ENCODE assay signal across 1 cellular context in genomic region chr6:43570876-43571441, GRCh38.
TF ChIP-seq lines count a peak whose summit lies in the region.

No MANE protein-coding gene starts in this region.

TF ChIP-seq in HEK293, 187 proteins besides CTCF, POLR2A, EP300 and RAD21 (continued from another document and continues in another):
- no peak for TF ChIP-seq ZNF610 (tag by site-specific recombination; IDR thresholded peaks at IDR 0.05; ENCODE audit: borderline replicate concordance)
- no peak for TF ChIP-seq ZNF600 (tag by site-specific recombination; IDR thresholded peaks at IDR 0.05)
- TF ChIP-seq ZNF112 (tag by site-specific recombination; IDR thresholded peaks at IDR 0.05), result no peak
- TF ChIP-seq, protein P1, sequence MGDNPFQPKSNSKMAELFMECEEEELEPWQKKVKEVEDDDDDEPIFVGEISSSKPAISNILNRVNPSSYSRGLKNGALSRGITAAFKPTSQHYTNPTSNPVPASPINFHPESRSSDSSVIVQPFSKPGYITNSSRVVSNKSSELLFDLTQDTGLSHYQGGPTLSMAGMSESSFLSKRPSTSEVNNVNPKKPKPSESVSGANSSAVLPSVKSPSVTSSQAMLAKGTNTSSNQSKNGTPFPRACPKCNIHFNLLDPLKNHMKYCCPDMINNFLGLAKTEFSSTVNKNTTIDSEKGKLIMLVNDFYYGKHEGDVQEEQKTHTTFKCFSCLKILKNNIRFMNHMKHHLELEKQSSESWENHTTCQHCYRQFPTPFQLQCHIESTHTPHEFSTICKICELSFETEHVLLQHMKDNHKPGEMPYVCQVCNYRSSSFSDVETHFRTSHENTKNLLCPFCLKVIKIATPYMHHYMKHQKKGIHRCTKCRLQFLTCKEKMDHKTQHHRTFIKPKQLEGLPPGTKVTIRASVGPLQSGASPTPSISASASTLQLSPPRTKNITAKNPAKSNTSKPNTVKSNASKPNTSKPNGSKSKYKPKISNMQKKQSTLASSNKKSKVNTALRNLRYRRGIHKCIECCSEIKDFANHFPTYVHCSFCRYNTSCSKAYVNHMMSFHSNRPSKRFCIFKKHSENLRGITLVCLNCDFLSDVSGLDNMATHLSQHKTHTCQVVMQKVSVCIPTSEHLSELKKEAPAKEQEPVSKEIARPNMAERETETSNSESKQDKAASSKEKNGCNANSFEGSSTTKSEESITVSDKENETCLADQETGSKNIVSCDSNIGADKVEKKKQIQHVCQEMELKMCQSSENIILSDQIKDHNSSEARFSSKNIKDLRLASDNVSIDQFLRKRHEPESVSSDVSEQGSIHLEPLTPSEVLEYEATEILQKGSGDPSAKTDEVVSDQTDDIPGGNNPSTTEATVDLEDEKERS (tag by site-specific recombination; IDR thresholded peaks at IDR 0.05), result no peak
- TF ChIP-seq ZSCAN4 (tag by site-specific recombination; IDR thresholded peaks at IDR 0.05), result no peak
- TF ChIP-seq ZNF398 (tag by site-specific recombination; IDR thresholded peaks at IDR 0.05), result 0 out of 2 replicates have a peak, but pooled peaks have one; percentile 17
- no peak for TF ChIP-seq ZNF175 (tag by site-specific recombination; IDR thresholded peaks at IDR 0.05)
- no peak for TF ChIP-seq YY1 (tag by site-specific recombination; IDR thresholded peaks at IDR 0.05)
- TF ChIP-seq ZEB2 (tag by site-specific recombination; IDR thresholded peaks at IDR 0.05), result peak; percentile 78; the same call in 1 of the 2 replicates
- no peak for TF ChIP-seq SALL2 (tag by site-specific recombination; IDR thresholded peaks at IDR 0.05; ENCODE audit: borderline replicate concordance)
- TF ChIP-seq ZNF48 (tag by site-specific recombination; IDR thresholded peaks at IDR 0.05), result no peak
- no peak for TF ChIP-seq ZNF549 (tag by site-specific recombination; IDR thresholded peaks at IDR 0.05)
- TF ChIP-seq PRDM1 (tag by site-specific recombination; IDR thresholded peaks at IDR 0.05), result peak; percentile 73
- TF ChIP-seq ZNF155 (tag by site-specific recombination; IDR thresholded peaks at IDR 0.05), result no peak
- TF ChIP-seq ZNF221 (tag by site-specific recombination; IDR thresholded peaks at IDR 0.05; ENCODE audit: borderline replicate concordance), result no peak
- no peak for TF ChIP-seq ZNF202 (tag by site-specific recombination; IDR thresholded peaks at IDR 0.05; ENCODE audit: borderline replicate concordance)
- TF ChIP-seq ZNF548 (tag by site-specific recombination; IDR thresholded peaks at IDR 0.05), result no peak
- TF ChIP-seq ZNF266 (tag by site-specific recombination; IDR thresholded peaks at IDR 0.05; ENCODE audit: low read depth), result no peak
- no peak for TF ChIP-seq MZF1 (tag by site-specific recombination; IDR thresholded peaks at IDR 0.05; ENCODE audit: borderline replicate concordance)
- TF ChIP-seq ZNF513 (tag by site-specific recombination; IDR thresholded peaks at IDR 0.05), result no peak
- no peak for TF ChIP-seq ZNF362 (tag by site-specific recombination; IDR thresholded peaks at IDR 0.05)
- TF ChIP-seq ZNF518A (tag by site-specific recombination; conservative IDR thresholded peaks at IDR 0.05; ENCODE audit: low read depth), result no peak
- peak; percentile 48; the same call in 1 of the 2 replicates for TF ChIP-seq ZNF394 (tag by site-specific recombination; IDR thresholded peaks at IDR 0.05; ENCODE audit: borderline replicate concordance)
- no peak for TF ChIP-seq ZNF350 (tag by site-specific recombination; IDR thresholded peaks at IDR 0.05)
- TF ChIP-seq, protein P2, sequence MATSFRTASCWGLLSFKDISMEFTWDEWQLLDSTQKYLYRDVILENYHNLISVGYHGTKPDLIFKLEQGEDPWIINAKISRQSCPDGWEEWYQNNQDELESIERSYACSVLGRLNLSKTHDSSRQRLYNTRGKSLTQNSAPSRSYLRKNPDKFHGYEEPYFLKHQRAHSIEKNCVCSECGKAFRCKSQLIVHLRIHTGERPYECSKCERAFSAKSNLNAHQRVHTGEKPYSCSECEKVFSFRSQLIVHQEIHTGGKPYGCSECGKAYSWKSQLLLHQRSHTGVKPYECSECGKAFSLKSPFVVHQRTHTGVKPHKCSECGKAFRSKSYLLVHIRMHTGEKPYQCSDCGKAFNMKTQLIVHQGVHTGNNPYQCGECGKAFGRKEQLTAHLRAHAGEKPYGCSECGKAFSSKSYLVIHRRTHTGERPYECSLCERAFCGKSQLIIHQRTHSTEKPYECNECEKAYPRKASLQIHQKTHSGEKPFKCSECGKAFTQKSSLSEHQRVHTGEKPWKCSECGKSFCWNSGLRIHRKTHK (tag by site-specific recombination; IDR thresholded peaks at IDR 0.05), result no peak
- no peak for TF ChIP-seq KLF7 (tag by site-specific recombination; IDR thresholded peaks at IDR 0.05; ENCODE audit: borderline replicate concordance)
- TF ChIP-seq INSM2 (tag by site-specific recombination; IDR thresholded peaks at IDR 0.05), result peak; percentile 51; the same call in 1 of the 2 replicates
- TF ChIP-seq WT1 (tag by site-specific recombination; IDR thresholded peaks at IDR 0.05), result no peak
- TF ChIP-seq ZNF76 (tag by site-specific recombination; IDR thresholded peaks at IDR 0.05; ENCODE audit: borderline replicate concordance, low read depth), result no peak
- TF ChIP-seq ZNF138 (tag by site-specific recombination; IDR thresholded peaks at IDR 0.05; ENCODE audit: borderline replicate concordance), result no peak
- no peak for TF ChIP-seq TCF7L2 (IDR thresholded peaks at IDR 0.05; ENCODE audit: borderline replicate concordance, low read depth, low read length)
- no peak for TF ChIP-seq ZBTB1 (tag by site-specific recombination; IDR thresholded peaks at IDR 0.05)
- peak; percentile 62; the same call in 1 of the 2 replicates for TF ChIP-seq ZBTB17 (tag by site-specific recombination; IDR thresholded peaks at IDR 0.05)
- TF ChIP-seq ZBTB21 (tag by site-specific recombination; IDR thresholded peaks at IDR 0.05), result peak; percentile 76
- no peak for TF ChIP-seq ZNF311 (tag by site-specific recombination; IDR thresholded peaks at IDR 0.05; ENCODE audit: borderline replicate concordance)
- no peak for TF ChIP-seq PATZ1 (tag by site-specific recombination; IDR thresholded peaks at IDR 0.05)
- TF ChIP-seq ZNF146 (tag by site-specific recombination; IDR thresholded peaks at IDR 0.05), result no peak
- no peak for TF ChIP-seq BCL11B (tag by site-specific recombination; IDR thresholded peaks at IDR 0.05; ENCODE audit: low read depth)
- TF ChIP-seq RBAK (tag by site-specific recombination; IDR thresholded peaks at IDR 0.05), result no peak
- TF ChIP-seq ZNF626 (tag by site-specific recombination; IDR thresholded peaks at IDR 0.05), result no peak
- TF ChIP-seq ZNF544 (tag by site-specific recombination; IDR thresholded peaks at IDR 0.05), result no peak
- TF ChIP-seq SCRT1 (tag by site-specific recombination; IDR thresholded peaks at IDR 0.05; ENCODE audit: borderline replicate concordance), result no peak
